Comparison of ENCODE assay signal across 19 cellular contexts in the genomic region with DNA sequence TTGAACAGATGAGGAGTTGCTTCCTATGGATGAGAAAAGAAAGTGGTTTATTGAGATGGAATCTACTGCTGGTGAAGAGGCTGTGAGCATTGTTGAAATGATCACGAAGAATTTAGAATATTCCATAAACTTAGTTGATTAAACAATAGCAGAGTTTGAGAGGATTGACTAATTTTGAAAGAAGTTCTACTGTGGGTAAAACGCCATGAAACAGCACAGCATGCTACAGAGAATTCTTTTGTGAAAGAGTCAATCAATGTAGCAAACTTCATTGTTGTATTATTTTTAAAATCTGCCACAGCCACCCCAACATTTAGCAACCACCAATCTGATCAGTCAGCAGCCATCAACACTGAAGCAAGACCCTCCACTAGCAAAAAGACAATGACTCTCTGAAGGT.
A peak's percentile ranks its signal among the peaks of the same experiment; 100 is the strongest.
DNase-seq lines count a peak whose midpoint lies in the region.
"Had no signal": no experiment of that assay in that cellular context is flagged by ENCODE, and none has a peak within 500 bp of the region (broad histone marks: within the 10 kb centered on the region; RNA-seq: fewer than 3 reads in every experiment).

No MANE protein-coding gene starts in this region.

- H2BK12ac ChIP-seq in mesenchymal stem cell (ENCODE audit: low read length in 2 of 2): no peak overlapping the region

- no peak overlapping the region for H3K18ac ChIP-seq in mesenchymal stem cell (ENCODE audit: low read depth in 1 of 2, low read length in 2 of 2)

- POLR2A ChIA-PET in CD8-positive, alpha-beta memory T cell (lab: Charles Lee): no interaction called here

- H4K20me1 ChIP-seq in GM23248 (ENCODE audit: insufficient read depth): no peaks in the 10 kb centered on the region

- H3K4ac ChIP-seq in mesenchymal stem cell (ENCODE audit: low read depth in 1 of 2, low read length in 2 of 2): no peak overlapping the region

- no peaks in the 10 kb centered on the region for H3K79me2 ChIP-seq in ACC112 (ENCODE audit: control insufficient read depth, insufficient read depth, low read length, unreplicated experiment)
- H3K79me2 ChIP-seq in GM23248 (ENCODE audit: insufficient read depth): peaks cover 64% of the 10 kb centered on the region

- no peaks in the 10 kb centered on the region for H3K9me2 ChIP-seq in GM23248 (ENCODE audit: insufficient read depth)

- no peaks in the 10 kb centered on the region for H3K27me3 ChIP-seq in ACC112 (ENCODE audit: insufficient read depth, low read length)
- H3K27me3 ChIP-seq in GM23248 (replicated peaks; ENCODE audit: insufficient read depth): no peaks in the 10 kb centered on the region
- H3K27me3 ChIP-seq in adipocyte (replicated peaks; ENCODE audit: control insufficient read depth, insufficient read depth, low read length): no peaks in the 10 kb centered on the region
- no peaks in the 10 kb centered on the region for H3K27me3 ChIP-seq in mesenchymal stem cell (ENCODE audit: control insufficient read depth in 1 of 2, insufficient read depth in 1 of 2, low read length in 2 of 2)
- H3K27me3 ChIP-seq in CD8-positive, alpha-beta memory T cell (ENCODE audit: insufficient read depth, low read length, poor library complexity, severe bottlenecking): no peaks in the 10 kb centered on the region
- H3K27me3 ChIP-seq: SJCRH30 had no signal

- no peak overlapping the region for H3K23ac ChIP-seq in mesenchymal stem cell (ENCODE audit: low read length in 2 of 2)

- H2BK120ac ChIP-seq in mesenchymal stem cell (ENCODE audit: low read depth, low read length): no peak overlapping the region

- H2AFZ ChIP-seq in ACC112 (ENCODE audit: low read length, unreplicated experiment): no peak overlapping the region
- H2AFZ ChIP-seq in GM23248: no peak overlapping the region
- H2AFZ ChIP-seq in mesenchymal stem cell (ENCODE audit: low read depth, low read length): no peak overlapping the region
- H2AFZ ChIP-seq: GM23338, PC-9 had no signal

- no peak overlapping the region for H4K8ac ChIP-seq in mesenchymal stem cell (ENCODE audit: low read length)

- H3K79me1 ChIP-seq in mesenchymal stem cell (replicated peaks; ENCODE audit: low read length, poor library complexity, severe bottlenecking): no peaks in the 10 kb centered on the region

- no peaks in the 10 kb centered on the region for H3K36me3 Mint-ChIP-seq in activated naive CD4-positive, alpha-beta T cell treated with anti-CD3 and anti-CD28 coated beads for 36 hours (ENCODE audit: low read depth)
- H3K36me3 Mint-ChIP-seq in CD8-positive, alpha-beta memory T cell: no peaks in the 10 kb centered on the region

- H3K4me1 Mint-ChIP-seq in activated naive CD4-positive, alpha-beta T cell treated with anti-CD3 and anti-CD28 coated beads for 36 hours (ENCODE audit: low read depth): no peaks in the 10 kb centered on the region
- no peaks in the 10 kb centered on the region for H3K4me1 Mint-ChIP-seq in CD8-positive, alpha-beta memory T cell
- H3K4me1 Mint-ChIP-seq: GM23338 had no signal

- H3K9me3 Mint-ChIP-seq in activated naive CD4-positive, alpha-beta T cell treated with anti-CD3 and anti-CD28 coated beads for 36 hours: no peaks in the 10 kb centered on the region
- H3K9me3 Mint-ChIP-seq in CD8-positive, alpha-beta memory T cell: peaks cover 0 to 6% (median 0%) of the 10 kb centered on the region in 5 donors
- H3K9me3 Mint-ChIP-seq: GM23338 had no signal

- H3K4me1 ChIP-seq in ACC112 (ENCODE audit: control insufficient read depth, insufficient read depth, low read length, unreplicated experiment) (peaks cover 52% of the 10 kb centered on the region), GM23248 (ENCODE audit: insufficient read depth) (peaks cover 72% of the 10 kb centered on the region), adipocyte (ENCODE audit: control insufficient read depth, insufficient read depth, low read length) (peaks cover 67% of the 10 kb centered on the region), mesenchymal stem cell (ENCODE audit: control insufficient read depth, insufficient read depth, low read depth, low read length) (no peaks in the 10 kb centered on the region)
- no peaks in the 10 kb centered on the region for H3K4me1 ChIP-seq in CD8-positive, alpha-beta memory T cell (ENCODE audit: insufficient read depth, low read length)
- H3K4me1 ChIP-seq: SJCRH30 had no signal

- H2BK15ac ChIP-seq in mesenchymal stem cell (ENCODE audit: low read depth, poor library complexity, severe bottlenecking): no peak overlapping the region

- no peak overlapping the region for H2BK5ac ChIP-seq in mesenchymal stem cell (ENCODE audit: low read depth, low read length, poor library complexity, severe bottlenecking)

- no peak overlapping the region for H4K91ac ChIP-seq in mesenchymal stem cell (ENCODE audit: low read length)

- no peak overlapping the region for H3K4me3 Mint-ChIP-seq in activated naive CD4-positive, alpha-beta T cell treated with anti-CD3 and anti-CD28 coated beads for 36 hours
- H3K4me3 Mint-ChIP-seq in CD8-positive, alpha-beta memory T cell: no peak overlapping the region
- H3K4me3 Mint-ChIP-seq: GM23338 had no signal

- H3K27ac ChIP-seq in ACC112 (ENCODE audit: low read depth, low read length) (peak overlapping the region; percentile 76), GM23248 (peak overlapping the region; percentile 73), mesenchymal stem cell (ENCODE audit: low read length, poor library complexity, severe bottlenecking) (no peak overlapping the region)
- H3K27ac ChIP-seq in CD8-positive, alpha-beta memory T cell (ENCODE audit: low read depth, low read length): no peak overlapping the region
- H3K27ac ChIP-seq: PC-9, RWPE1, SJCRH30 had no signal

- 0 out of 2 replicates have a peak overlapping the region, but pooled peaks have one; percentile 16 for H3K9ac ChIP-seq in GM23248
- peak overlapping the region; percentile 40 for H3K9ac ChIP-seq in adipocyte (ENCODE audit: low read length)
- H3K9ac ChIP-seq in mesenchymal stem cell (ENCODE audit: low read length): peak overlapping the region; percentile 26

- H3K36me3 ChIP-seq in ACC112 (ENCODE audit: insufficient read depth, low read length) (no peaks in the 10 kb centered on the region), GM23248 (ENCODE audit: low read depth) (no peaks in the 10 kb centered on the region), adipocyte (ENCODE audit: control insufficient read depth, insufficient read depth, low read length, severe bottlenecking) (no peaks in the 10 kb centered on the region), mesenchymal stem cell (ENCODE audit: control insufficient read depth in 1 of 2, insufficient read depth in 2 of 2, low read depth in 1 of 2, low read length in 2 of 2) (no peaks in the 10 kb centered on the region)
- H3K36me3 ChIP-seq in CD8-positive, alpha-beta memory T cell (ENCODE audit: insufficient read depth, low read length): no peaks in the 10 kb centered on the region
- H3K36me3 ChIP-seq: SJCRH30 had no signal

- H3K9me3 ChIP-seq in GM23248 (ENCODE audit: low read depth) (no peaks in the 10 kb centered on the region), adipocyte (ENCODE audit: control insufficient read depth, low read length) (no peaks in the 10 kb centered on the region), mesenchymal stem cell (ENCODE audit: control insufficient read depth, low read length) (no peaks in the 10 kb centered on the region)
- H3K9me3 ChIP-seq in CD8-positive, alpha-beta memory T cell (ENCODE audit: low read length): no peaks in the 10 kb centered on the region
- H3K9me3 ChIP-seq: SJCRH30 had no signal

- no peak overlapping the region for H2AK5ac ChIP-seq in mesenchymal stem cell (ENCODE audit: low read length, severe bottlenecking)

- peaks cover 2% of the 10 kb centered on the region for H3K27me3 Mint-ChIP-seq in activated naive CD4-positive, alpha-beta T cell treated with anti-CD3 and anti-CD28 coated beads for 36 hours (ENCODE audit: low read depth)
- peaks cover 3 to 4% of the 10 kb centered on the region in 2 donors for H3K27me3 Mint-ChIP-seq in CD8-positive, alpha-beta memory T cell

- peaks cover 70% of the 10 kb centered on the region for H3F3A ChIP-seq in GM23248 (ENCODE audit: insufficient read depth)

- WGBS in GM23248 (ENCODE audit: low coverage in 1 of 2, low lambda C conversion rate in 2 of 2, missing lambda C conversion rate in 2 of 2), 2 experiments: 60 to 63% methylated on average over 2 of the region's 2 CpGs
- no CpG with 5 or more reads among the region's 2 CpGs for WGBS in mesenchymal stem cell

- CTCF ChIA-PET in activated naive CD4-positive, alpha-beta T cell treated with anti-CD3 and anti-CD28 coated beads for 36 hours (lab: Charles Lee): no interaction called here
- CTCF ChIA-PET in CD8-positive, alpha-beta memory T cell (lab: Charles Lee): no interaction called here

- no peak overlapping the region for H3K27ac Mint-ChIP-seq in activated naive CD4-positive, alpha-beta T cell treated with anti-CD3 and anti-CD28 coated beads for 36 hours
- H3K27ac Mint-ChIP-seq in CD8-positive, alpha-beta memory T cell: no peak overlapping the region
- H3K27ac Mint-ChIP-seq: GM23338 had no signal

- H3K14ac ChIP-seq in mesenchymal stem cell (ENCODE audit: low read length in 2 of 2): no peak overlapping the region

- DNase-seq in GM23248: peak; percentile 42
- DNase-seq in adipocyte (ENCODE audit: low read depth): peak; percentile 35
- DNase-seq in mesenchymal stem cell: no peak
- DNase-seq in activated naive CD4-positive, alpha-beta T cell treated with anti-CD3 and anti-CD28 coated beads for 36 hours: no peak
- DNase-seq in CD8-positive, alpha-beta memory T cell: no peak
- no peak for DNase-seq in NCI-H510A (lab: John Stamatoyannopoulos, UW)
- no peak for DNase-seq in NCI-H82 treated with DMSO at 0.1 percent for 48 hours (lab: John Stamatoyannopoulos, UW; ENCODE audit: unreplicated experiment)
- DNase-seq: C1 segment of cervical spinal cord, DMS79 treated with DMSO at 0.1 percent for 48 hours, KG1, MV-4-11, NCI-H1694 treated with DMSO at 0.1 percent for 48 hours, NCI-H524, PC-9, SJCRH30, SW 1271 had no signal

- H3K4me3 ChIP-seq in ACC112 (ENCODE audit: low read depth, low read length) (no peak overlapping the region), GM23248 (peak overlapping the region; percentile 2; the same call in 1 of the 2 replicates), adipocyte (ENCODE audit: low read length) (peak overlapping the region; percentile 11), mesenchymal stem cell (ENCODE audit: insufficient read depth in 1 of 2, low read depth in 1 of 2, low read length in 2 of 2) (no peak overlapping the region)
- no peak overlapping the region for H3K4me3 ChIP-seq in CD8-positive, alpha-beta memory T cell (ENCODE audit: low read length)
- H3K4me3 ChIP-seq: GM23338, PC-9, SJCRH30 had no signal

- H3K4me2 ChIP-seq in GM23248 (ENCODE audit: unreplicated experiment) (peak overlapping the region; percentile 57), mesenchymal stem cell (ENCODE audit: low read length, poor library complexity, severe bottlenecking) (no peak overlapping the region)
- H3K4me2 ChIP-seq: GM23338, PC-9 had no signal

- in situ Hi-C loops in GM23248 (cut with MboI): no loop called here

- intact Hi-C loops in activated naive CD4-positive, alpha-beta T cell treated with anti-CD3 and anti-CD28 coated beads for 36 hours (cut with micrococcal nuclease): no loop called here

Comparison
In these comparisons a context has a peak if more than half of its experiments do, and no peak if none do; other contexts are left out.
1. H3K27ac ChIP-seq: peak in ACC112 (single experiment) and GM23248 (single experiment); none in mesenchymal stem cell (single experiment) and CD8-positive, alpha-beta memory T cell (single experiment).
2. H3K4me3 ChIP-seq: peak in GM23248 (single experiment) and adipocyte (single experiment); none in ACC112 (single experiment), mesenchymal stem cell (0 of 2) and CD8-positive, alpha-beta memory T cell (single experiment).
3. DNase-seq: peak in GM23248 (single experiment) and adipocyte (single experiment); none in mesenchymal stem cell (single experiment), activated naive CD4-positive, alpha-beta T cell treated with anti-CD3 and anti-CD28 coated beads for 36 hours (single experiment), CD8-positive, alpha-beta memory T cell (0 of 5), NCI-H510A (single experiment) and NCI-H82 treated with DMSO at 0.1 percent for 48 hours (single experiment).
4. Peak in every context shown above with its lines, with median percentiles within 50 percentile points of each other: H3K9ac ChIP-seq.